ENCODE assay signal across 8 cellular contexts in the genomic region with DNA sequence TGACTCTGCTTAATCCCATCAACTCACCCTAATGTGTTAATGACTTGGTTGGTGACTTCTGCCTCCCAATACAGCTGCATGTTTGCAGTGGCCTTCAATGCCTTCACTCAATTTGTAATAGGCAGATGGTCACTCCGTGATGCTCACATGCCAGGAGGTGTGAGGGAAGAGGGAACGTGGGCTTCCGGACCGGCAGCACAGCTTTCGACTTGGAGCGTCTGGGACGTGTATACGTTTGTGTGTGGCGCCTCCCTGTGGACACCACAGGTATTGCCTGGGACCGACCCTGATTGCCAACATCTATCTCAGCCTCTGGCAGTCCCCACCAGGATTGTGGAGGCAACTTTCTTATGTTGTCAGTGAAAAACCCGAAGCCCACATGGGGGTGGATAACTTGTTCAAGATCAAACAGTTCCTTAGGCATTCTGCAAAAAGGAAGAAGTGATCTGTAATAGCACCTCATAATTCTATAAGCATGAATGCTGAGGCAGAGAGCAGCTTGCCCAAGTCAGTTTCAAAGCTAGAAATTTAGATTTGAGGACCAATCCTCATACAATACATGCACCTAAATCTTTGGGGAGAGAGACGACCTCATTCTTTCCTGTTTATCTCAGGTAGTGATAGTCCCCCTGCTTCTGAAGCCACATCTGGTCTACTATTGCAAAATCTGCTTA. TPM values are rescaled to one million over a fixed set of nuclear protein-coding genes. Genes with fewer than 3 reads are reported as not detected.
DNase-seq lines count a peak whose midpoint lies in the region; ATAC-seq lines count a peak whose summit lies in the region.

No MANE protein-coding gene starts in this region.

- peak in 10 of 14 donors; percentile 1 to 64 (median 15) for DNase-seq in C1 segment of cervical spinal cord (lab: John Stamatoyannopoulos, UW)
- DNase-seq in LoVo (ENCODE audit: low spot score): peak; percentile 53
- peak in 33 of 34 experiments; percentile 8 to 61 (median 37) for DNase-seq in T-cell
- peak; percentile 90 for DNase-seq in astrocyte of the hippocampus (ENCODE audit: low read depth, low spot score)
- DNase-seq in inferior parietal cortex (ENCODE audit: extremely low spot score): peak; percentile 74
- peak; percentile 19 to 56 for DNase-seq in stimulated activated CD4-positive, alpha-beta T cell treated with anti-CD3 and anti-CD28 coated beads, Interleukin-1b, Interleukin-23, amount 100 ng/mL, for 4 hours (ENCODE audit: low read depth in 2 of 2)

- H3K27me3 Mint-ChIP-seq in T-cell: peaks cover 0 to 14% of the 10 kb centered on the region in 2 donors

- POLR2A ChIA-PET in T-cell (lab: Charles Lee): no interaction called here

- H3K9me3 Mint-ChIP-seq in T-cell: no peaks in the 10 kb centered on the region

- H3K27ac Mint-ChIP-seq in T-cell: no peak overlapping the region

- peak; percentile 42 for ATAC-seq in GM19025 (IDR thresholded peaks at IDR 0.05; ENCODE audit: low read depth, unreplicated experiment)
- peak in 1 of 4 experiments; percentile 52 for ATAC-seq in T-cell (replicated peaks in 1 of 4)
- no peak for ATAC-seq in GM19023 (IDR thresholded peaks at IDR 0.05; ENCODE audit: unreplicated experiment)

- no peak overlapping the region for H3K4me3 Mint-ChIP-seq in T-cell

- CTCF ChIA-PET in T-cell (lab: Charles Lee): interaction anchor here in 1 of 2 donors (0.6 kb wide), 1 partner anchor 40 kb away, joined by 3 read pairs; no protein-coding TSS in a partner anchor

- H3K4me1 Mint-ChIP-seq in T-cell: peaks cover 5 to 7% (median 6%) of the 10 kb centered on the region in 3 donors

- H3K36me3 Mint-ChIP-seq in T-cell: no peaks in the 10 kb centered on the region

RNA-seq across cellular contexts. Expression of gene MRPL46, which starts 16.9 kb away (rescaled TPM):
- total RNA-seq in T-cell: 10 to 100 TPM; 12.0 to 26.4 (median 21.0) TPM

RNA-seq across cellular contexts. Expression of gene MRPS11, which starts 17.2 kb away (rescaled TPM):
- total RNA-seq in T-cell: 10 to 100 TPM; 16.7 to 33.0 (median 27.4) TPM

Comparison
In these comparisons a context has a peak if more than half of its experiments do, and no peak if none do; other contexts are left out.
1. DNase-seq: peak in every context shown above with its lines; median percentile 90 in astrocyte of the hippocampus; 74 in inferior parietal cortex; 53 in LoVo; 38 in stimulated activated CD4-positive, alpha-beta T cell treated with anti-CD3 and anti-CD28 coated beads, Interleukin-1b, Interleukin-23, amount 100 ng/mL, for 4 hours; 37 in T-cell; 15 in C1 segment of cervical spinal cord.